Comparison of ENCODE assay signal across 9 cellular contexts in genomic region chr13:80337706-80338105, GRCh38. TPM values are rescaled to one million over a fixed set of nuclear protein-coding genes. Genes with fewer than 3 reads are reported as not detected.
DNase-seq lines count a peak whose midpoint lies in the region; ATAC-seq and TF ChIP-seq lines count a peak whose summit lies in the region.
"Had no signal": no experiment of that assay in that cellular context is flagged by ENCODE, and none has a peak within 500 bp of the region (broad histone marks: within the 10 kb centered on the region; RNA-seq: fewer than 3 reads in every experiment).

No MANE protein-coding gene starts in this region.

- H3K4me3 Mint-ChIP-seq in immature natural killer cell: no peak overlapping the region

- no peak for TF ChIP-seq CTCF in retinal pigment epithelial cell (conservative IDR thresholded peaks at IDR 0.05; ENCODE audit: low read depth, low read length)

- WGBS in right cardiac atrium: 25% methylated on average over 6 of the region's 6 CpGs

- H3K36me3 Mint-ChIP-seq in immature natural killer cell: peaks cover 1 to 14% (median 4%) of the 10 kb centered on the region in 3 donors

- peak overlapping the region; percentile 69 for H3K27ac ChIP-seq in angular gyrus (ENCODE audit: low read depth, low read length)
- H3K27ac ChIP-seq in right cardiac atrium (ENCODE audit: low read length): peak overlapping the region; percentile 85

- peak overlapping the region in 3 of 6 donors; percentile 26 to 74 (median 63) for H3K27ac Mint-ChIP-seq in immature natural killer cell

- DNase-seq in EH (ENCODE audit: low read depth) (peak; percentile 23), right cardiac atrium (no peak), retinal pigment epithelial cell (ENCODE audit: low read depth) (no peak), hippocampal formation (lab: John Stamatoyannopoulos, UW) (no peak), immature natural killer cell (no peak)
- DNase-seq in stimulated activated naive CD4-positive, alpha-beta T cell treated with Interleukin-2 at 50 U/mL for 16 hours (lab: John Stamatoyannopoulos, UW): no peak
- DNase-seq: NCI-H69 had no signal

- intact Hi-C loops in right cardiac atrium (cut with DNase I): loop anchor here in 3 of 4 donors (5.0 to 10.0 kb wide), 4 partner anchors 203 to 663 kb away; no protein-coding TSS in a partner anchor

- no peaks in the 10 kb centered on the region for H3K9me3 Mint-ChIP-seq in immature natural killer cell

- H3K4me3 ChIP-seq in right cardiac atrium (ENCODE audit: low read length) (peak overlapping the region; percentile 94), retinal pigment epithelial cell (ENCODE audit: low read length) (peak overlapping the region; percentile 100)

- ATAC-seq in right cardiac atrium: no peak
- no peak for ATAC-seq in GM19397 (IDR thresholded peaks at IDR 0.05; ENCODE audit: unreplicated experiment)

- no peaks in the 10 kb centered on the region for H3K9me3 ChIP-seq in right cardiac atrium (ENCODE audit: control insufficient read depth, low read length)

- peaks cover 2 to 7% (median 6%) of the 10 kb centered on the region in 3 donors for H3K27me3 Mint-ChIP-seq in immature natural killer cell (ENCODE audit: low read depth in 3 of 3)

- H3K4me1 ChIP-seq in right cardiac atrium (ENCODE audit: control insufficient read depth, insufficient read depth, low read length): no peaks in the 10 kb centered on the region

- no peaks in the 10 kb centered on the region for H3K27me3 ChIP-seq in right cardiac atrium (ENCODE audit: control insufficient read depth, insufficient read depth)

- peaks cover 18 to 28% of the 10 kb centered on the region in 2 donors for H3K4me1 Mint-ChIP-seq in immature natural killer cell

RNA-seq across cellular contexts. Expression of gene SPRY2, which starts 3.2 kb away (rescaled TPM):
- 10 to 100 TPM; 27.9 to 37.7 (median 35.6) TPM for total RNA-seq in right cardiac atrium
- polyA plus RNA-seq in right cardiac atrium (23.2 TPM), immature natural killer cell (1 to 10 TPM; 4.1 to 7.2 (median 4.9) TPM)
